In genomic region chr1:1213153-1213918, GRCh38 we compare ENCODE assay signal across 11 cellular contexts. TPM values are rescaled to one million over a fixed set of nuclear protein-coding genes. Genes with fewer than 3 reads are reported as not detected.
DNase-seq lines count a peak whose midpoint lies in the region; TF ChIP-seq lines count a peak whose summit lies in the region.
"Had no signal": no experiment of that assay in that cellular context is flagged by ENCODE, and none has a peak within 500 bp of the region (broad histone marks: within the 10 kb centered on the region; RNA-seq: fewer than 3 reads in every experiment).

No MANE protein-coding gene starts in this region.

- TF ChIP-seq CTCF in esophagus squamous epithelium (IDR thresholded peaks at IDR 0.05) (no peak), osteocyte (IDR thresholded peaks at IDR 0.05) (no peak)

- peak overlapping the region in 2 of 4 donors; percentile 47 to 68 for H3K27ac ChIP-seq in esophagus squamous epithelium

- no peak for TF ChIP-seq POLR2A in esophagus squamous epithelium (IDR thresholded peaks at IDR 0.05)

- DNase-seq in KG1 (lab: John Stamatoyannopoulos, UW), result peak; percentile 36
- peak; percentile 83 for DNase-seq in activated CD8-positive, alpha-beta memory T cell treated with anti-CD3 and anti-CD28 coated beads for 24 hours
- no peak for DNase-seq in esophagus squamous epithelium (lab: John Stamatoyannopoulos, UW)
- DNase-seq in stimulated activated CD8-positive, alpha-beta memory T cell treated with anti-CD3 and anti-CD28 coated beads, Interleukin-4, amount 100 ng/mL, for 48 hours, result peak; percentile 65
- no peak for DNase-seq in AG20443 (ENCODE audit: low spot score)
- DNase-seq in NCI-H2029 treated with DMSO at 0.1 percent for 48 hours (lab: John Stamatoyannopoulos, UW), result no peak
- no peak for DNase-seq in osteocyte (ENCODE audit: extremely low spot score, unreplicated experiment)
- DNase-seq in RKO (ENCODE audit: low spot score), result no peak
- DNase-seq: Kasumi-1, NCI-H748 treated with DMSO at 0.1 percent for 48 hours had no signal

- H3K4me3 ChIP-seq in esophagus squamous epithelium, result peak overlapping the region in 3 of 4 donors; percentile 19 to 57 (median 38)

- no peaks in the 10 kb centered on the region for H3K9me3 ChIP-seq in esophagus squamous epithelium

- H3K27me3 Mint-ChIP-seq in osteocyte (ENCODE audit: unreplicated experiment), result no peaks in the 10 kb centered on the region

- H3K36me3 Mint-ChIP-seq in osteocyte (ENCODE audit: unreplicated experiment), result peaks cover 6% of the 10 kb centered on the region

- H3K4me1 ChIP-seq in esophagus squamous epithelium, result peaks cover 14 to 59% (median 22%) of the 10 kb centered on the region in 3 donors

- peaks cover 0 to 23% (median 0%) of the 10 kb centered on the region in 4 donors for H3K27me3 ChIP-seq in esophagus squamous epithelium

- H3K4me1 Mint-ChIP-seq in osteocyte (ENCODE audit: unreplicated experiment), result peaks cover 34% of the 10 kb centered on the region

- WGBS in esophagus squamous epithelium, 2 donors, result no CpG with 5 or more reads among the region's 42 CpGs

- no peak overlapping the region for H3K27ac Mint-ChIP-seq in osteocyte (ENCODE audit: unreplicated experiment)

- H3K9me3 Mint-ChIP-seq in osteocyte (ENCODE audit: unreplicated experiment), result no peaks in the 10 kb centered on the region

- intact Hi-C loops in esophagus squamous epithelium (cut with DNase I), result no loop called here

- H3K36me3 ChIP-seq in esophagus squamous epithelium, result peaks cover 9 to 29% (median 12%) of the 10 kb centered on the region in 3 donors

- no peak overlapping the region for H3K4me3 Mint-ChIP-seq in osteocyte (ENCODE audit: unreplicated experiment)

RNA-seq across cellular contexts. Expression of gene TNFRSF4, which starts 0.6 kb away (rescaled TPM):
- total RNA-seq in esophagus squamous epithelium (1 to 10 TPM in 1 of 4 donors, under 1 TPM in 2, not detected in 1; 0.40 to 1.3 (median 0.57) TPM), osteocyte (0.19 TPM in 1 of 2 replicates, not detected in the other)

RNA-seq across cellular contexts. Expression of gene TNFRSF18, which starts 6.9 kb away (rescaled TPM):
- total RNA-seq in esophagus squamous epithelium (10 to 100 TPM in 1 of 4 donors, 1 to 10 TPM in 3; 2.0 to 21.0 (median 2.8) TPM), osteocyte (not detected in 2 replicates)
- total RNA-seq: fibroblast of villous mesenchyme had no signal

RNA-seq across cellular contexts. Expression of gene SDF4, which starts 18.5 kb away (rescaled TPM):
- total RNA-seq in esophagus squamous epithelium (10 to 100 TPM; 65.0 to 75.4 (median 67.6) TPM), osteocyte (196 and 200 TPM in 2 replicates)

RNA-seq across cellular contexts. Expression of gene B3GALT6, which starts 18.7 kb away (rescaled TPM):
- total RNA-seq in esophagus squamous epithelium (10 to 100 TPM; 13.5 to 17.5 (median 15.6) TPM), osteocyte (38.6 and 39.8 TPM in 2 replicates)

RNA-seq across cellular contexts. Expression of gene C1QTNF12, which starts 33.2 kb away (rescaled TPM):
- 1 to 10 TPM in 2 of 4 donors, under 1 TPM in 1, not detected in 1; 0.79 to 3.0 (median 1.7) TPM for total RNA-seq in esophagus squamous epithelium
- 3.6 and 3.8 TPM in 2 replicates for total RNA-seq in osteocyte

Comparison
In these comparisons a context has a peak if more than half of its experiments do, and no peak if none do; other contexts are left out.
1. DNase-seq: peak in KG1 (single experiment), activated CD8-positive, alpha-beta memory T cell treated with anti-CD3 and anti-CD28 coated beads for 24 hours (single experiment) and stimulated activated CD8-positive, alpha-beta memory T cell treated with anti-CD3 and anti-CD28 coated beads, Interleukin-4, amount 100 ng/mL, for 48 hours (single experiment); none in esophagus squamous epithelium (single experiment), AG20443 (single experiment), NCI-H2029 treated with DMSO at 0.1 percent for 48 hours (single experiment), osteocyte (single experiment) and RKO (single experiment).